In genomic region chr3:105791919-105792786, GRCh38 we compare ENCODE assay signal across 10 cellular contexts.
DNase-seq lines count a peak whose midpoint lies in the region; TF ChIP-seq lines count a peak whose summit lies in the region.
"Had no signal": no experiment of that assay in that cellular context is flagged by ENCODE, and none has a peak within 500 bp of the region (broad histone marks: within the 10 kb centered on the region; RNA-seq: fewer than 3 reads in every experiment).

No MANE protein-coding gene starts in this region.

- H3K27me3 ChIP-seq in Karpas-422 (ENCODE audit: low read length) (no peaks in the 10 kb centered on the region), dorsolateral prefrontal cortex (no peaks in the 10 kb centered on the region), neuronal stem cell (ENCODE audit: control insufficient read depth in 3 of 3, insufficient read depth in 3 of 3, low read depth in 1 of 3, low read length in 3 of 3) (no peaks in the 10 kb centered on the region)

- H4K8ac ChIP-seq in neuronal stem cell (ENCODE audit: low read depth, low read length), result no peak overlapping the region

- no peaks in the 10 kb centered on the region for H3K79me1 ChIP-seq in neuronal stem cell (ENCODE audit: low read depth, low read length)

- H3K18ac ChIP-seq in neuronal stem cell (ENCODE audit: low read length), result no peak overlapping the region

- intact Hi-C loops in dorsolateral prefrontal cortex (cut with DNase I), result no loop called here

- no peak overlapping the region for H4K91ac ChIP-seq in neuronal stem cell (ENCODE audit: low read depth, low read length, poor library complexity)

- TF ChIP-seq CTCF in choroid plexus epithelial cell (conservative IDR thresholded peaks at IDR 0.05; ENCODE audit: low read depth, low read length) (no peak), dorsolateral prefrontal cortex (IDR thresholded peaks at IDR 0.05 in 54 of 56, conservative IDR thresholded peaks at IDR 0.05 in 2 of 56; ENCODE audit: low read depth in 1 of 56, partially characterized antibody in 56 of 56) (no peak)

- no peak overlapping the region for H2BK12ac ChIP-seq in neuronal stem cell (ENCODE audit: low read length)

- H3K4ac ChIP-seq in neuronal stem cell (ENCODE audit: low read length), result no peak overlapping the region

- no peak overlapping the region for H2AFZ ChIP-seq in Karpas-422 (ENCODE audit: low read length)
- H2AFZ ChIP-seq in neuronal stem cell (ENCODE audit: low read length), result no peak overlapping the region

- H3K36me3 ChIP-seq in Karpas-422 (ENCODE audit: insufficient read depth, low read length), result peaks cover 9% of the 10 kb centered on the region; the same call in 1 of the 2 replicates
- no peaks in the 10 kb centered on the region for H3K36me3 ChIP-seq in neuronal stem cell (replicated peaks in 1 of 2; ENCODE audit: control insufficient read depth in 2 of 2, insufficient read depth in 2 of 2, low read length in 2 of 2)

- H2BK5ac ChIP-seq in neuronal stem cell (ENCODE audit: low read length), result no peak overlapping the region

- H3K23ac ChIP-seq in neuronal stem cell (ENCODE audit: low read depth, low read length, poor library complexity), result no peak overlapping the region

- peak overlapping the region; percentile 79 for H3K27ac ChIP-seq in Karpas-422 (ENCODE audit: low read length)
- H3K27ac ChIP-seq in dorsolateral prefrontal cortex, result no peak overlapping the region
- H3K27ac ChIP-seq in neuronal stem cell (replicated peaks; ENCODE audit: low read length), result no peak overlapping the region

- H3K9me3 ChIP-seq in Karpas-422 (ENCODE audit: low read length) (no peaks in the 10 kb centered on the region), neuronal stem cell (replicated peaks in 1 of 2; ENCODE audit: control insufficient read depth in 2 of 2, insufficient read depth in 1 of 2, low read depth in 1 of 2, low read length in 2 of 2) (peaks cover 0 to 5% of the 10 kb centered on the region in 2 donors)

- peak overlapping the region; percentile 46 for H3K4me2 ChIP-seq in Karpas-422 (ENCODE audit: low read depth, low read length, poor library complexity, severe bottlenecking)
- no peak overlapping the region for H3K4me2 ChIP-seq in neuronal stem cell (ENCODE audit: insufficient read depth, low read length, poor library complexity, severe bottlenecking)

- H3K79me2 ChIP-seq in Karpas-422 (ENCODE audit: low read length), result peaks cover 99% of the 10 kb centered on the region

- no peak overlapping the region for H3K14ac ChIP-seq in neuronal stem cell (ENCODE audit: low read length)

- WGBS in neuronal stem cell (ENCODE audit: extremely low coverage in 2 of 2, insufficient read length in 2 of 2, insufficient replicate concordance in 1 of 2), 2 donors, result no CpG with 5 or more reads among the region's 6 CpGs

- H3K9ac ChIP-seq in Karpas-422 (ENCODE audit: low read length) (peak overlapping the region; percentile 24; the same call in 1 of the 2 replicates), neuronal stem cell (ENCODE audit: low read depth, low read length, poor library complexity) (no peak overlapping the region)

- no peak overlapping the region for H2BK120ac ChIP-seq in neuronal stem cell (ENCODE audit: low read depth, low read length)

- no peak overlapping the region for H2AK5ac ChIP-seq in neuronal stem cell (ENCODE audit: low read depth, low read length)

- DNase-seq in A172 (ENCODE audit: low spot score) (peak; percentile 82), Karpas-422 (peak; percentile 64), choroid plexus epithelial cell (ENCODE audit: low read depth) (peak; percentile 99), myocyte (ENCODE audit: low read depth) (peak; percentile 46), NCI-H2227 (lab: John Stamatoyannopoulos, UW; ENCODE audit: unreplicated experiment) (no peak), dorsolateral prefrontal cortex (no peak), SHP77 (lab: John Stamatoyannopoulos, UW) (no peak), neuronal stem cell (ENCODE audit: low spot score) (no peak)
- DNase-seq: DMS79 treated with DMSO at 0.1 percent for 48 hours, SHP77 treated with DMSO at 0.1 percent for 48 hours had no signal

- H3K4me3 ChIP-seq in Karpas-422 (ENCODE audit: low read length) (peak overlapping the region; percentile 13; the same call in 1 of the 2 replicates), choroid plexus epithelial cell (ENCODE audit: low read depth, low read length) (no peak overlapping the region), dorsolateral prefrontal cortex (no peak overlapping the region), neuronal stem cell (ENCODE audit: low read length in 2 of 2) (no peak overlapping the region)

- no peak overlapping the region for H2BK15ac ChIP-seq in neuronal stem cell (ENCODE audit: low read length)

- H3K9me2 ChIP-seq in Karpas-422 (replicated peaks; ENCODE audit: insufficient read depth, low read length), result no peaks in the 10 kb centered on the region

- H4K20me1 ChIP-seq in Karpas-422 (ENCODE audit: insufficient read depth, low read depth, low read length), result no peaks in the 10 kb centered on the region

- H3K4me1 ChIP-seq in Karpas-422 (ENCODE audit: low read length) (peaks cover 81% of the 10 kb centered on the region), neuronal stem cell (ENCODE audit: control insufficient read depth in 2 of 2, insufficient read depth in 1 of 2, low read depth in 1 of 2, low read length in 2 of 2) (peaks cover 0 to 5% of the 10 kb centered on the region in 2 donors)

Comparison
In these comparisons a context has a peak if more than half of its experiments do, and no peak if none do; other contexts are left out.
1. DNase-seq: peak in A172 (single experiment), Karpas-422 (single experiment), choroid plexus epithelial cell (single experiment) and myocyte (single experiment); none in NCI-H2227 (single experiment), dorsolateral prefrontal cortex (0 of 10), SHP77 (0 of 2) and neuronal stem cell (single experiment).